Comparison of ENCODE assay signal across 8 cellular contexts in genomic region chr10:114470956-114471905, GRCh38.
DNase-seq lines count a peak whose midpoint lies in the region; ATAC-seq and TF ChIP-seq lines count a peak whose summit lies in the region.

No MANE protein-coding gene starts in this region.

- H3K9me3 ChIP-seq in psoas muscle: no peaks in the 10 kb centered on the region

- peak; percentile 71 for DNase-seq in GM10248 (ENCODE audit: extremely low spot score)
- peak; percentile 67 for DNase-seq in H4 (ENCODE audit: low spot score)
- DNase-seq in activated naive CD4-positive, alpha-beta T cell treated with anti-CD3 and anti-CD28 coated beads, Interleukin-2, amount 50 U/mL, for 72 hours (ENCODE audit: low spot score in 2 of 2): peak; percentile 61 to 65
- peak; percentile 51 to 88 (median 71) for DNase-seq in head of caudate nucleus
- DNase-seq in psoas muscle: peak; percentile 52 to 75
- no peak for DNase-seq in mesenteric fat pad (ENCODE audit: low spot score)

- H3K36me3 ChIP-seq in psoas muscle (ENCODE audit: insufficient read depth in 1 of 2, low read depth in 1 of 2): no peaks in the 10 kb centered on the region

- TF ChIP-seq CTCF in GM10248 (IDR thresholded peaks at IDR 0.05; ENCODE audit: control extremely low read depth, extremely low read depth, low read depth, missing control alignments): peak; percentile 97
- peak; percentile 91 for TF ChIP-seq CTCF in LNCAP (IDR thresholded peaks at IDR 0.05)
- TF ChIP-seq CTCF in psoas muscle (IDR thresholded peaks at IDR 0.05): peak; percentile 96

- WGBS in psoas muscle, 3 donors: 34 to 39% (median 34%) methylated on average over 11 of the region's 11 CpGs

- CTCF ChIA-PET in GM10248 (lab: Yijun Ruan, JAX): interaction anchor here (0.6 to 5.7 kb wide), 44 partner anchors 8 to 658 kb away, joined by 3 to 93 read pairs (median 4); partner anchors contain the start of gene FHIP2A

- no peaks in the 10 kb centered on the region for H3K27me3 ChIP-seq in psoas muscle (ENCODE audit: insufficient read depth in 3 of 3, low read length in 2 of 3)

- no peak overlapping the region for H3K4me3 ChIP-seq in psoas muscle

- intact Hi-C loops in head of caudate nucleus (cut with DNase I): no loop called here
- intact Hi-C loops in psoas muscle (cut with DNase I): loop anchor here (5.0 to 10.0 kb wide), 3 partner anchors 74 to 654 kb away; no protein-coding TSS in a partner anchor

- H3K36me3 Mint-ChIP-seq in activated naive CD4-positive, alpha-beta T cell treated with anti-CD3 and anti-CD28 coated beads, Interleukin-2, amount 50 U/mL, for 72 hours: peaks cover 0 to 9% of the 10 kb centered on the region in 2 donors

- no peak overlapping the region for H3K27ac ChIP-seq in psoas muscle

- peaks cover 3% of the 10 kb centered on the region for H3K4me1 ChIP-seq in psoas muscle

- ATAC-seq in SK-N-SH treated with all-trans-retinoic acid at 6 μM for 48 hours: peak; percentile 97
- peak; percentile 77 to 88 for ATAC-seq in activated naive CD4-positive, alpha-beta T cell treated with anti-CD3 and anti-CD28 coated beads, Interleukin-2, amount 50 U/mL, for 72 hours
- ATAC-seq in psoas muscle: peak; percentile 80 to 96 (median 89)

- POLR2A ChIA-PET in GM10248 (lab: Yijun Ruan, JAX): no interaction called here

- H3K27ac Mint-ChIP-seq in activated naive CD4-positive, alpha-beta T cell treated with anti-CD3 and anti-CD28 coated beads, Interleukin-2, amount 50 U/mL, for 72 hours: peak overlapping the region in 1 of 2 donors; percentile 63

- H3K9me3 Mint-ChIP-seq in activated naive CD4-positive, alpha-beta T cell treated with anti-CD3 and anti-CD28 coated beads, Interleukin-2, amount 50 U/mL, for 72 hours: no peaks in the 10 kb centered on the region

TF ChIP-seq in SK-N-SH treated with all-trans-retinoic acid at 6 μM for 48 hours, 23 proteins besides CTCF, POLR2A, EP300 and RAD21:
- TF ChIP-seq CSDC2 (CRISPR knock-in tag; IDR thresholded peaks at IDR 0.05): no peak
- TF ChIP-seq ARNTL (CRISPR knock-in tag; IDR thresholded peaks at IDR 0.05; ENCODE audit: borderline replicate concordance, low read depth): no peak
- no peak for TF ChIP-seq ESRRG (CRISPR knock-in tag; IDR thresholded peaks at IDR 0.05)
TF ChIP-seq in SK-N-SH treated with all-trans-retinoic acid at 6 μM for 48 hours: peak in this region for 0.
